In the genomic region with DNA sequence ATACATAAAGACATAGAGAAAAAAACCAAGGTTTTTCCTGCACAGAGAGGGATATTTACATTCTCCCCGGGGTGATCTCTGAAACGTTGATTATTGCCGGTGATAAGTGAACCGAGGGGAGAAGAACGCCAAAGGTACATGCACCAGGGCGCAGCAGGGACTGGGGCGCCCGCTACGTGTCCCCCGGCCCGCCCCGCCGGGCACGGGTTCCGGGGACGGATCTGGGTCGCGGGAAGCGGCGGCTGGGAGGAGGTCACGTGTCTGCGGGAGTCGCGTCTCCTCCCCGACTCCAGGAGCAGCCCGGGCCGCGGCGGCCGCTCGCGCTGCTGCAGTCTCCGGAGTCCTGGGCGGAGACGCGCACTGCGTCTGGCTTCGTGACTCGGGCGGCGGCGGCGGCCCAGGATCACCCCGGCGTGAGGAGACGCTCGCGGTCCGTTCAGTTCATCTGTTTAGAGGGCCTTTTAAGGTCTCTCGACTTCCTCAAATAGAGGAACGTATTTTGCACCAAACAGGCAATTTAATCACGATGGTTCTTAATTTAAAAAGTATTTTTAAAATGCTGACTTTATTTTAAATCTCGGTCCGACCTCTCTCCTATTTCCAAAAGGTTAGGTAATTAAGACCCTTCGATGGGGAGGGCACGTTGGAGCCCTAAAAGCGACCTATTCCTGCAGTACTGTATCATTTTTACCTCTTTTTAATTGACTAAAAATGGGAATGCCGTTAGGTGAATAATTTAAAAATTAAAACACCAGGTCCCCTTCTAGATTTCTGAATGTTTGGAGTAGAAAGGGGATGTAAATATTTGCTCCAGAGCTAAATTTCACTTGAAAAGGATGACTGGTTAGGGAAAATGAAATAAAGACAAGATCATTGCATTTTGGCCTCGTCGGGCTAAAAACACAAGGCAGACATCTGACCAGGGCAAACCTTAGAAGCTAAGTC, we compare ENCODE assay signal across 1 cellular context.
TF ChIP-seq lines count a peak whose summit lies in the region.

No MANE protein-coding gene starts in this region.

TF ChIP-seq in HepG2, 621 proteins besides CTCF, POLR2A, EP300 and RAD21 (continued from another document):
- TF ChIP-seq, protein P1, sequence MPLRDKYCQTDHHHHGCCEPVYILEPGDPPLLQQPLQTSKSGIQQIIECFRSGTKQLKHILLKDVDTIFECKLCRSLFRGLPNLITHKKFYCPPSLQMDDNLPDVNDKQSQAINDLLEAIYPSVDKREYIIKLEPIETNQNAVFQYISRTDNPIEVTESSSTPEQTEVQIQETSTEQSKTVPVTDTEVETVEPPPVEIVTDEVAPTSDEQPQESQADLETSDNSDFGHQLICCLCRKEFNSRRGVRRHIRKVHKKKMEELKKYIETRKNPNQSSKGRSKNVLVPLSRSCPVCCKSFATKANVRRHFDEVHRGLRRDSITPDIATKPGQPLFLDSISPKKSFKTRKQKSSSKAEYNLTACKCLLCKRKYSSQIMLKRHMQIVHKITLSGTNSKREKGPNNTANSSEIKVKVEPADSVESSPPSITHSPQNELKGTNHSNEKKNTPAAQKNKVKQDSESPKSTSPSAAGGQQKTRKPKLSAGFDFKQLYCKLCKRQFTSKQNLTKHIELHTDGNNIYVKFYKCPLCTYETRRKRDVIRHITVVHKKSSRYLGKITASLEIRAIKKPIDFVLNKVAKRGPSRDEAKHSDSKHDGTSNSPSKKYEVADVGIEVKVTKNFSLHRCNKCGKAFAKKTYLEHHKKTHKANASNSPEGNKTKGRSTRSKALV (CRISPR knock-in tag; IDR thresholded peaks at IDR 0.05) = peak; percentile 89
- TF ChIP-seq ATF7 (IDR thresholded peaks at IDR 0.05) (no peak), ATF7 (CRISPR knock-in tag; IDR thresholded peaks at IDR 0.05) (no peak), ZNF776 (CRISPR knock-in tag; IDR thresholded peaks at IDR 0.05) (no peak), CBX2 (IDR thresholded peaks at IDR 0.05; ENCODE audit: low read depth, low read length) (peak; percentile 85), CBX2 (CRISPR knock-in tag; IDR thresholded peaks at IDR 0.05; ENCODE audit: low read depth) (no peak), GATAD2A (CRISPR knock-in tag; IDR thresholded peaks at IDR 0.05) (no peak), GABPB1 (CRISPR knock-in tag; IDR thresholded peaks at IDR 0.05) (peak; percentile 62; the same call in 1 of the 2 replicates), RAD51 (IDR thresholded peaks at IDR 0.05; ENCODE audit: borderline replicate concordance) (0 out of 2 replicates have a peak, but pooled peaks have one; percentile 4)
